Comparison of ENCODE assay signal across 8 cellular contexts in the genomic region with DNA sequence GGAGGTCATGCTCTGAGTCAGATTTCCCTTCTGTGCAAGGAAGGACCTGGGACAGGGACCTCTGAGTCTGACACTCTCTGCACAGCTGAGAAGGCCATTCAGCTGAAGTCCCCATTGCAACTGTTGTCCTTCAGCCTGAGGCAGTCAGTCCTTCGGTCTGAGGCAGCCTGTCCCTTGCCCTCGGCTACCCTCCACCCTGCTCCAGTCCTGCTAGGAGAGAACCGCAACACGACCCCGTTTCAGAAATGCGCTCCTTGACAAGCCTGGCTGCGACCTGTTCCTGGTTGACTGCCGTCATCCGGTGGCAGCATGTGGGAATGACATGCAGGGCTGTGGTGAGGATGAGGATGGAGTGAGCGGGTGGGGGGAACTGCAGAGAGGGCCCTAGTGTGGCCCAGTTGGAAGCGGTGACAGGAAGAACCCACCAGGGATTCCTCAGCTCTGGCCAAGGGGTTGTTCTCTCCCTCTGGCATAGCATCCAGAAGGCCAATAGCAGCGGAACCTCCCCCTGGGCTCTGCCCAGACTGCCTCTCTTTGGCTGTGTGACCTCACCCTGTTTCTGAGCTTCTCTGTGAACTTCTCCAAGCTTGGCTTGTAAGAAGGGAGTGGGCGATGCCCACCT. TPM values are rescaled to one million over a fixed set of nuclear protein-coding genes. Genes with fewer than 3 reads are reported as not detected.
DNase-seq lines count a peak whose midpoint lies in the region; ATAC-seq and TF ChIP-seq lines count a peak whose summit lies in the region.

No MANE protein-coding gene starts in this region.

- H3K79me2 ChIP-seq in Karpas-422 (ENCODE audit: low read length) (no peaks in the 10 kb centered on the region), SK-N-SH (ENCODE audit: insufficient read depth) (no peaks in the 10 kb centered on the region)

- H2AFZ ChIP-seq in Karpas-422 (ENCODE audit: low read length) (no peak overlapping the region), SK-N-SH (ENCODE audit: low read depth) (no peak overlapping the region)

- no peak overlapping the region for H3K4me3 ChIP-seq in Karpas-422 (ENCODE audit: low read length)
- H3K4me3 ChIP-seq in SK-N-SH (ENCODE audit: low read depth in 2 of 2, low read length in 1 of 2) = peak overlapping the region in 1 of 2 experiments; percentile 13; a peak in 1 of 4 replicates

- peak; percentile 98 for TF ChIP-seq RAD21 in SK-N-SH (IDR thresholded peaks at IDR 0.05; ENCODE audit: low read length)

- H3K27ac ChIP-seq in Karpas-422 (ENCODE audit: low read length) (no peak overlapping the region), SK-N-SH (ENCODE audit: low read depth in 2 of 2, low read length in 1 of 2) (no peak overlapping the region)

- intact Hi-C loops in Right ventricle myocardium inferior (cut with DNase I) (loop anchor here (1.0 to 10.0 kb wide), 3 partner anchors 72 to 248 kb away; a partner anchor contains a TSS), posterior vena cava (cut with DNase I) (loop anchor here (5.0 to 10.0 kb wide), 2 partner anchors 139 to 142 kb away; no protein-coding TSS in a partner anchor)

- no peak overlapping the region for H3K9ac ChIP-seq in Karpas-422 (ENCODE audit: low read length)
- H3K9ac ChIP-seq in SK-N-SH = no peak overlapping the region

- H3K4me1 ChIP-seq in Karpas-422 (ENCODE audit: low read length) = no peaks in the 10 kb centered on the region
- peaks cover 0 to 3% of the 10 kb centered on the region in 2 experiments; a peak in 1 of 4 replicates for H3K4me1 ChIP-seq in SK-N-SH (ENCODE audit: control insufficient read depth in 1 of 2, insufficient read depth in 2 of 2, low read depth in 1 of 2, low read length in 1 of 2)

- H3K9me3 Mint-ChIP-seq in activated naive CD4-positive, alpha-beta T cell treated with anti-CD3 and anti-CD28 coated beads, Interleukin-2, amount 10 ng/mL, durations not matched to agents 7 days and 5 days = no peaks in the 10 kb centered on the region

- H3K4me1 Mint-ChIP-seq in activated naive CD4-positive, alpha-beta T cell treated with anti-CD3 and anti-CD28 coated beads, Interleukin-2, amount 10 ng/mL, durations not matched to agents 7 days and 5 days = no peaks in the 10 kb centered on the region

- TF ChIP-seq CTCF in SK-N-SH (IDR thresholded peaks at IDR 0.05) = peak; percentile 99

- peak; percentile 73 for ATAC-seq in Right ventricle myocardium inferior

- H4K20me1 ChIP-seq in Karpas-422 (ENCODE audit: insufficient read depth, low read depth, low read length) = no peaks in the 10 kb centered on the region
- H4K20me1 ChIP-seq in SK-N-SH (ENCODE audit: insufficient read depth) = no peaks in the 10 kb centered on the region

- H3K27me3 ChIP-seq in Karpas-422 (ENCODE audit: low read length) (no peaks in the 10 kb centered on the region), SK-N-SH (ENCODE audit: insufficient read depth) (no peaks in the 10 kb centered on the region; the same call in 1 of the 2 replicates)

- H3K36me3 ChIP-seq in Karpas-422 (ENCODE audit: insufficient read depth, low read length) = no peaks in the 10 kb centered on the region
- H3K36me3 ChIP-seq in SK-N-SH (replicated peaks in 1 of 2; ENCODE audit: control insufficient read depth in 1 of 2, insufficient read depth in 2 of 2, low read length in 1 of 2) = no peaks in the 10 kb centered on the region

- H3K27me3 Mint-ChIP-seq in activated naive CD4-positive, alpha-beta T cell treated with anti-CD3 and anti-CD28 coated beads, Interleukin-2, amount 10 ng/mL, durations not matched to agents 7 days and 5 days = peaks cover 69% of the 10 kb centered on the region

- H3F3A ChIP-seq in SK-N-SH (replicated peaks; ENCODE audit: insufficient read depth) = no peaks in the 10 kb centered on the region

- peak; percentile 3 for DNase-seq in NCI-H187 treated with DMSO at 0.1 percent for 48 hours (lab: John Stamatoyannopoulos, UW)
- DNase-seq in NCI-H187 (lab: John Stamatoyannopoulos, UW) = no peak
- DNase-seq in Karpas-422 = peak; percentile 91
- DNase-seq in SK-N-SH = peak; percentile 87
- peak; percentile 80 for DNase-seq in activated naive CD4-positive, alpha-beta T cell treated with anti-CD3 and anti-CD28 coated beads, Interleukin-2, amount 10 ng/mL, durations not matched to agents 7 days and 5 days
- DNase-seq in Right ventricle myocardium inferior (ENCODE audit: missing footprints) = peak; percentile 84
- peak; percentile 89 for DNase-seq in posterior vena cava (ENCODE audit: low spot score)
- peak; percentile 68 for DNase-seq in ureter (ENCODE audit: low spot score)

- H3K4me2 ChIP-seq in Karpas-422 (ENCODE audit: low read depth, low read length, poor library complexity, severe bottlenecking) = no peak overlapping the region
- no peak overlapping the region for H3K4me2 ChIP-seq in SK-N-SH

- no peak for TF ChIP-seq EP300 in SK-N-SH (IDR thresholded peaks at IDR 0.05; ENCODE audit: borderline replicate concordance in 1 of 2, low read depth in 1 of 2, low read length in 1 of 2)

- 27% methylated on average over 3 of the region's 13 CpGs for WGBS in SK-N-SH (ENCODE audit: low lambda C conversion rate)

- CTCF ChIA-PET in SK-N-SH (lab: Yijun Ruan, JAX) = interaction anchor here (0.6 to 9.3 kb wide), 78 partner anchors 12 to 1044 kb away, joined by 3 to 267 read pairs (median 4); a partner anchor contains a TSS
- CTCF ChIA-PET in activated naive CD4-positive, alpha-beta T cell treated with anti-CD3 and anti-CD28 coated beads, Interleukin-2, amount 10 ng/mL, durations not matched to agents 7 days and 5 days (lab: Charles Lee) = interaction anchor here (0.6 to 9.5 kb wide), 39 partner anchors 10 to 547 kb away, joined by 3 to 206 read pairs (median 4); no protein-coding TSS in a partner anchor

- no peaks in the 10 kb centered on the region for H3K9me3 ChIP-seq in Karpas-422 (ENCODE audit: low read length)
- no peaks in the 10 kb centered on the region for H3K9me3 ChIP-seq in SK-N-SH

- H3K27ac Mint-ChIP-seq in activated naive CD4-positive, alpha-beta T cell treated with anti-CD3 and anti-CD28 coated beads, Interleukin-2, amount 10 ng/mL, durations not matched to agents 7 days and 5 days = no peak overlapping the region

- POLR2A ChIA-PET in SK-N-SH (lab: Yijun Ruan, JAX) = interaction anchor here (0.8 kb wide), 1 partner anchor 137 kb away, joined by 3 read pairs; no protein-coding TSS in a partner anchor

- H3K9me2 ChIP-seq in Karpas-422 (replicated peaks; ENCODE audit: insufficient read depth, low read length) = no peaks in the 10 kb centered on the region
- H3K9me2 ChIP-seq in SK-N-SH = no peaks in the 10 kb centered on the region

- H3K36me3 Mint-ChIP-seq in activated naive CD4-positive, alpha-beta T cell treated with anti-CD3 and anti-CD28 coated beads, Interleukin-2, amount 10 ng/mL, durations not matched to agents 7 days and 5 days = no peaks in the 10 kb centered on the region

- H3K4me3 Mint-ChIP-seq in activated naive CD4-positive, alpha-beta T cell treated with anti-CD3 and anti-CD28 coated beads, Interleukin-2, amount 10 ng/mL, durations not matched to agents 7 days and 5 days = no peak overlapping the region

TF ChIP-seq in SK-N-SH, 30 proteins besides CTCF, POLR2A, EP300 and RAD21:
- TF ChIP-seq, protein P1, sequence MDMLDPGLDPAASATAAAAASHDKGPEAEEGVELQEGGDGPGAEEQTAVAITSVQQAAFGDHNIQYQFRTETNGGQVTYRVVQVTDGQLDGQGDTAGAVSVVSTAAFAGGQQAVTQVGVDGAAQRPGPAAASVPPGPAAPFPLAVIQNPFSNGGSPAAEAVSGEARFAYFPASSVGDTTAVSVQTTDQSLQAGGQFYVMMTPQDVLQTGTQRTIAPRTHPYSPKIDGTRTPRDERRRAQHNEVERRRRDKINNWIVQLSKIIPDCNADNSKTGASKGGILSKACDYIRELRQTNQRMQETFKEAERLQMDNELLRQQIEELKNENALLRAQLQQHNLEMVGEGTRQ (IDR thresholded peaks at IDR 0.05; ENCODE audit: borderline replicate concordance, low read depth, low read length) = no peak
- TF ChIP-seq SMC3 (IDR thresholded peaks at IDR 0.05; ENCODE audit: low read depth, low read length) = peak; percentile 97
TF ChIP-seq in SK-N-SH: peak in this region for 1.

RNA-seq across cellular contexts. Expression of a gene that starts 40.3 kb away (rescaled TPM):
- not detected in 2 replicates for total RNA-seq in Karpas-422 (2014; rRNA removed; shearing (Covaris generic); ENCODE audit: low replicate concordance)
- polyA plus RNA-seq in SK-N-SH (2012; rRNA removed) = not detected in 2 replicates
- 0.01 TPM in 1 of 2 replicates, not detected in the other for polyA plus RNA-seq in SK-N-SH (2012; cell fraction: cytosol; rRNA removed)
- polyA plus RNA-seq in SK-N-SH (2012; cell fraction: nucleus; rRNA removed) = not detected in 2 replicates
- total RNA-seq in Right ventricle myocardium inferior (0.05 TPM), posterior vena cava (1 to 10 TPM in 1 of 2 donors, under 1 TPM in 1; 0.24 to 1.1 TPM), ureter (0.99 TPM)

RNA-seq across cellular contexts. Expression of a gene that starts 45.7 kb away (rescaled TPM):
- total RNA-seq in Karpas-422 (2014; rRNA removed; shearing (Covaris generic); ENCODE audit: low replicate concordance) = not detected in 2 replicates
- polyA plus RNA-seq in SK-N-SH (2012; rRNA removed) = 0.03 TPM in 1 of 2 replicates, not detected in the other
- 0.03 and 0.04 TPM in 2 replicates for polyA plus RNA-seq in SK-N-SH (2012; cell fraction: cytosol; rRNA removed)
- polyA plus RNA-seq in SK-N-SH (2012; cell fraction: nucleus; rRNA removed) = 0.06 and 0.08 TPM in 2 replicates
- total RNA-seq in Right ventricle myocardium inferior = not detected
- total RNA-seq in posterior vena cava = under 1 TPM in 1 of 2 donors, not detected in 1; 0.24 TPM
- total RNA-seq in ureter = not detected

Comparison
In these comparisons a context has a peak if more than half of its experiments do, and no peak if none do; other contexts are left out.
1. DNase-seq: peak in NCI-H187 treated with DMSO at 0.1 percent for 48 hours (single experiment), Karpas-422 (single experiment), SK-N-SH (single experiment), activated naive CD4-positive, alpha-beta T cell treated with anti-CD3 and anti-CD28 coated beads, Interleukin-2, amount 10 ng/mL, durations not matched to agents 7 days and 5 days (single experiment), Right ventricle myocardium inferior (single experiment), posterior vena cava (single experiment) and ureter (single experiment); none in NCI-H187 (0 of 2).